11 cellular contexts compared by ENCODE assay signal in the genomic region with DNA sequence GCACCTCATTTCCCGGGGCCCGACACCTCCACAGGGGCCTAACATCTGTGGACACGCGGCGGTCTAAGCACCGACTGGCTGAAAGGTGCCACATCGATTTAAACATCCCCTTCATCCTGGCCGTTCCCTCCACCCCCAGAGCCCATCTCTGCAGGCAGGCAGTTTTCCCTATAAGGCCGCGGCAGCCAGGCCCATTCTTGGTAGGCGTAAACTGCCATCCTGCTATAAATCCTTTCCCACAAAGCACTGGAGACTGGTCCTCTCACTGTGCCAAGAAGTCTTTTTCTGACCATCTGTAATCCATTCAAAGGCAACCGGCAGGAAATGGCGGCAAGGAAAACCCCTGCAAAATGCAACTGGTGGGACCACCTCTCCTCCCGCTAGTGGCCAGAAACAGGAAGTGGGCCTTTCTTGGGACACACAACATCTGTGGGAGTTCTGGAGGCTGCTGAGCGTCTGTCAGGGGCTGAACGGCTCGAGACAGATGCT. TPM values are rescaled to one million over a fixed set of nuclear protein-coding genes. Genes with fewer than 3 reads are reported as not detected.
DNase-seq lines count a peak whose midpoint lies in the region; TF ChIP-seq lines count a peak whose summit lies in the region.
"Had no signal": no experiment of that assay in that cellular context is flagged by ENCODE, and none has a peak within 500 bp of the region (broad histone marks: within the 10 kb centered on the region; RNA-seq: fewer than 3 reads in every experiment).

No MANE protein-coding gene starts in this region.

- H3K4me1 ChIP-seq in GM23248 (ENCODE audit: insufficient read depth) (peaks cover 18% of the 10 kb centered on the region; the same call in 1 of the 2 replicates), stomach smooth muscle (ENCODE audit: control insufficient read depth, insufficient read depth, low read length) (peaks cover 25% of the 10 kb centered on the region), prostate gland (replicated peaks) (no peaks in the 10 kb centered on the region)

- H4K20me1 ChIP-seq in GM23248 (ENCODE audit: insufficient read depth), result no peaks in the 10 kb centered on the region

- peaks cover 11% of the 10 kb centered on the region for H3K9me3 Mint-ChIP-seq in glutamatergic neuron (ENCODE audit: unreplicated experiment)
- H3K9me3 Mint-ChIP-seq in activated naive CD4-positive, alpha-beta T cell treated with anti-CD3 and anti-CD28 coated beads for 36 hours, result no peaks in the 10 kb centered on the region
- H3K9me3 Mint-ChIP-seq in activated CD4-positive, alpha-beta memory T cell treated with anti-CD3 and anti-CD28 coated beads, Interleukin-2, amount 10 ng/mL, durations not matched to agents 7 days and 5 days, result no peaks in the 10 kb centered on the region

- intact Hi-C loops in activated naive CD4-positive, alpha-beta T cell treated with anti-CD3 and anti-CD28 coated beads for 36 hours (cut with micrococcal nuclease), result no loop called here
- intact Hi-C loops in prostate gland (cut with DNase I), result no loop called here

- H3F3A ChIP-seq in GM23248 (ENCODE audit: insufficient read depth), result no peaks in the 10 kb centered on the region

- H3K4me3 ChIP-seq in GM23248, result peak overlapping the region; percentile 48
- H3K4me3 ChIP-seq in SK-N-MC, result peak overlapping the region; percentile 21; the same call in 1 of the 2 replicates
- peak overlapping the region; percentile 57 to 69 for H3K4me3 ChIP-seq in stomach smooth muscle (ENCODE audit: low read length in 2 of 2)
- no peak overlapping the region for H3K4me3 ChIP-seq in prostate gland
- H3K4me3 ChIP-seq: thoracic aorta had no signal

- 21 to 25% methylated on average over 17 of the region's 17 CpGs for WGBS in GM23248 (ENCODE audit: low coverage in 1 of 2, low lambda C conversion rate in 2 of 2, missing lambda C conversion rate in 2 of 2), 2 experiments
- WGBS in prostate gland, result 41% methylated on average over 17 of the region's 17 CpGs

- peaks cover 17% of the 10 kb centered on the region for H3K79me2 ChIP-seq in GM23248 (ENCODE audit: insufficient read depth)

- CTCF ChIA-PET in activated naive CD4-positive, alpha-beta T cell treated with anti-CD3 and anti-CD28 coated beads for 36 hours (lab: Charles Lee), result no interaction called here
- CTCF ChIA-PET in activated CD4-positive, alpha-beta memory T cell treated with anti-CD3 and anti-CD28 coated beads, Interleukin-2, amount 10 ng/mL, durations not matched to agents 7 days and 5 days (lab: Charles Lee), result interaction anchor here (0.7 kb wide), 2 partner anchors 55 to 188 kb away, joined by 3 to 5 read pairs; no protein-coding TSS in a partner anchor

- H3K27ac ChIP-seq in GM23248 (0 out of 2 replicates have a peak overlapping the region, but pooled peaks have one; percentile 10), SK-N-MC (peak overlapping the region; percentile 79; the same call in 1 of the 2 replicates), stomach smooth muscle (ENCODE audit: low read length) (peak overlapping the region; percentile 67), prostate gland (peak overlapping the region in 1 of 2 donors; percentile 19)
- H3K27ac ChIP-seq: parathyroid adenoma, thoracic aorta had no signal

- H3K27me3 Mint-ChIP-seq in glutamatergic neuron (ENCODE audit: unreplicated experiment), result peaks cover 7% of the 10 kb centered on the region
- no peaks in the 10 kb centered on the region for H3K27me3 Mint-ChIP-seq in activated naive CD4-positive, alpha-beta T cell treated with anti-CD3 and anti-CD28 coated beads for 36 hours (ENCODE audit: low read depth)
- peaks cover 6% of the 10 kb centered on the region for H3K27me3 Mint-ChIP-seq in activated CD4-positive, alpha-beta memory T cell treated with anti-CD3 and anti-CD28 coated beads, Interleukin-2, amount 10 ng/mL, durations not matched to agents 7 days and 5 days

- no peaks in the 10 kb centered on the region for H3K9me3 ChIP-seq in GM23248 (ENCODE audit: low read depth)
- H3K9me3 ChIP-seq in SK-N-MC (ENCODE audit: low read depth, low read length), result no peaks in the 10 kb centered on the region
- no peaks in the 10 kb centered on the region for H3K9me3 ChIP-seq in stomach smooth muscle (ENCODE audit: control insufficient read depth in 2 of 2, low read length in 2 of 2)
- H3K9me3 ChIP-seq in prostate gland, result no peaks in the 10 kb centered on the region
- H3K9me3 ChIP-seq: thoracic aorta had no signal

- H3K36me3 Mint-ChIP-seq in glutamatergic neuron (ENCODE audit: unreplicated experiment), result no peaks in the 10 kb centered on the region
- no peaks in the 10 kb centered on the region for H3K36me3 Mint-ChIP-seq in activated naive CD4-positive, alpha-beta T cell treated with anti-CD3 and anti-CD28 coated beads for 36 hours (ENCODE audit: low read depth)
- H3K36me3 Mint-ChIP-seq in activated CD4-positive, alpha-beta memory T cell treated with anti-CD3 and anti-CD28 coated beads, Interleukin-2, amount 10 ng/mL, durations not matched to agents 7 days and 5 days (ENCODE audit: low read depth), result peaks cover 11% of the 10 kb centered on the region

- no peaks in the 10 kb centered on the region for H3K9me2 ChIP-seq in GM23248 (ENCODE audit: insufficient read depth)

- in situ Hi-C loops in GM23248 (cut with MboI), result no loop called here

- H3K36me3 ChIP-seq in GM23248 (ENCODE audit: low read depth) (no peaks in the 10 kb centered on the region), SK-N-MC (ENCODE audit: insufficient read depth, low read length) (no peaks in the 10 kb centered on the region), stomach smooth muscle (ENCODE audit: control insufficient read depth in 2 of 2, insufficient read depth in 2 of 2, low read length in 2 of 2) (peaks cover 0 to 4% of the 10 kb centered on the region in 2 donors), prostate gland (no peaks in the 10 kb centered on the region)
- H3K36me3 ChIP-seq: thoracic aorta had no signal

- H2AFZ ChIP-seq in GM23248, result peak overlapping the region; percentile 90
- H2AFZ ChIP-seq: parathyroid adenoma had no signal

- POLR2A ChIA-PET in activated CD4-positive, alpha-beta memory T cell treated with anti-CD3 and anti-CD28 coated beads, Interleukin-2, amount 10 ng/mL, durations not matched to agents 7 days and 5 days (lab: Charles Lee), result no interaction called here

- H3K27ac Mint-ChIP-seq in glutamatergic neuron (ENCODE audit: unreplicated experiment), result peak overlapping the region; percentile 92
- no peak overlapping the region for H3K27ac Mint-ChIP-seq in activated naive CD4-positive, alpha-beta T cell treated with anti-CD3 and anti-CD28 coated beads for 36 hours
- no peak overlapping the region for H3K27ac Mint-ChIP-seq in activated CD4-positive, alpha-beta memory T cell treated with anti-CD3 and anti-CD28 coated beads, Interleukin-2, amount 10 ng/mL, durations not matched to agents 7 days and 5 days

- H3K9ac ChIP-seq in GM23248, result peak overlapping the region; percentile 65
- no peak overlapping the region for H3K9ac ChIP-seq in SK-N-MC (ENCODE audit: insufficient read length)
- peak overlapping the region; percentile 37 to 44 for H3K9ac ChIP-seq in stomach smooth muscle (ENCODE audit: low read length in 2 of 2)
- H3K9ac ChIP-seq: parathyroid adenoma had no signal

- DNase-seq in GM23248 (peak; percentile 50), SK-N-MC (ENCODE audit: low read depth, low spot score) (no peak), glutamatergic neuron (peak; percentile 57), prostate gland (ENCODE audit: low spot score) (no peak)
- no peak for DNase-seq in activated naive CD4-positive, alpha-beta T cell treated with anti-CD3 and anti-CD28 coated beads for 36 hours
- no peak for DNase-seq in activated CD4-positive, alpha-beta memory T cell treated with anti-CD3 and anti-CD28 coated beads, Interleukin-2, amount 10 ng/mL, durations not matched to agents 7 days and 5 days
- DNase-seq: GF-D8, T-helper 2 cell had no signal

- H3K27me3 ChIP-seq in GM23248 (replicated peaks; ENCODE audit: insufficient read depth) (no peaks in the 10 kb centered on the region), stomach smooth muscle (ENCODE audit: control insufficient read depth in 1 of 2, insufficient read depth in 2 of 2, low read length in 2 of 2) (no peaks in the 10 kb centered on the region), prostate gland (replicated peaks; ENCODE audit: insufficient read depth) (no peaks in the 10 kb centered on the region)

- TF ChIP-seq POLR2A in prostate gland (IDR thresholded peaks at IDR 0.05), result no peak

- peak overlapping the region; percentile 63 for H3K4me3 Mint-ChIP-seq in glutamatergic neuron (ENCODE audit: unreplicated experiment)
- no peak overlapping the region for H3K4me3 Mint-ChIP-seq in activated naive CD4-positive, alpha-beta T cell treated with anti-CD3 and anti-CD28 coated beads for 36 hours
- H3K4me3 Mint-ChIP-seq in activated CD4-positive, alpha-beta memory T cell treated with anti-CD3 and anti-CD28 coated beads, Interleukin-2, amount 10 ng/mL, durations not matched to agents 7 days and 5 days, result no peak overlapping the region

- H3K4me2 ChIP-seq in GM23248 (ENCODE audit: unreplicated experiment), result peak overlapping the region; percentile 56

- TF ChIP-seq CTCF in glutamatergic neuron (IDR thresholded peaks at IDR 0.05; ENCODE audit: partially characterized antibody, unreplicated experiment) (peak; percentile 23), prostate gland (IDR thresholded peaks at IDR 0.05) (no peak)

- peaks cover 49% of the 10 kb centered on the region for H3K4me1 Mint-ChIP-seq in glutamatergic neuron (ENCODE audit: low read depth, unreplicated experiment)
- H3K4me1 Mint-ChIP-seq in activated naive CD4-positive, alpha-beta T cell treated with anti-CD3 and anti-CD28 coated beads for 36 hours (ENCODE audit: low read depth), result peaks cover 56% of the 10 kb centered on the region
- H3K4me1 Mint-ChIP-seq in activated CD4-positive, alpha-beta memory T cell treated with anti-CD3 and anti-CD28 coated beads, Interleukin-2, amount 10 ng/mL, durations not matched to agents 7 days and 5 days, result peaks cover 52% of the 10 kb centered on the region

RNA-seq across cellular contexts. Expression of a gene that starts 22.4 kb away (rescaled TPM):
- total RNA-seq in GM23248 (2014; rRNA removed; shearing (Covaris generic)), result 3.4 and 3.7 TPM in 2 replicates
- polyA plus RNA-seq in GM23248 (2016; fragmentation: Nextera tagmentation; extraction: Ambion mirVana), result 4.5 and 4.9 TPM in 2 replicates
- total RNA-seq in glutamatergic neuron (ENCODE audit: unreplicated experiment), result 20.6 TPM
- total RNA-seq in activated naive CD4-positive, alpha-beta T cell treated with anti-CD3 and anti-CD28 coated beads for 36 hours, result 1 to 10 TPM; 8.8 to 9.2 TPM
- 10 to 100 TPM; 12.6 to 28.1 TPM for total RNA-seq in prostate gland
- 10 to 100 TPM; 27.1 to 28.1 TPM for total RNA-seq in activated CD4-positive, alpha-beta memory T cell treated with anti-CD3 and anti-CD28 coated beads, Interleukin-2, amount 10 ng/mL, durations not matched to agents 7 days and 5 days

Comparison
In these comparisons a context has a peak if more than half of its experiments do, and no peak if none do; other contexts are left out.
1. DNase-seq: peak in GM23248 (single experiment) and glutamatergic neuron (single experiment); none in SK-N-MC (single experiment), activated naive CD4-positive, alpha-beta T cell treated with anti-CD3 and anti-CD28 coated beads for 36 hours (single experiment), prostate gland (single experiment) and activated CD4-positive, alpha-beta memory T cell treated with anti-CD3 and anti-CD28 coated beads, Interleukin-2, amount 10 ng/mL, durations not matched to agents 7 days and 5 days (single experiment).
2. H3K4me3 ChIP-seq: peak in GM23248 (single experiment), SK-N-MC (single experiment) and stomach smooth muscle (2 of 2); none in prostate gland (0 of 2).